ENCODE assay signal across 15 cellular contexts in genomic region chr13:77528834-77529500, GRCh38. TPM values are rescaled to one million over a fixed set of nuclear protein-coding genes. Genes with fewer than 3 reads are reported as not detected.
DNase-seq lines count a peak whose midpoint lies in the region; ATAC-seq lines count a peak whose summit lies in the region.
"Had no signal": no experiment of that assay in that cellular context is flagged by ENCODE, and none has a peak within 500 bp of the region (broad histone marks: within the 10 kb centered on the region; RNA-seq: fewer than 3 reads in every experiment).

No MANE protein-coding gene starts in this region.

- H3K27me3 ChIP-seq in SJCRH30, result no peaks in the 10 kb centered on the region

- H3K9me3 Mint-ChIP-seq in activated CD4-positive, alpha-beta T cell treated with anti-CD3 and anti-CD28 coated beads for 36 hours (ENCODE audit: low read depth), result no peaks in the 10 kb centered on the region
- H3K9me3 Mint-ChIP-seq in stimulated activated effector memory CD8-positive, alpha-beta T cell treated with anti-CD3 and anti-CD28 coated beads, Interleukin-12 subunit alpha, Interleukin-12 subunit beta, amount 100 ng/mL, for 72 hours, result no peaks in the 10 kb centered on the region

- H3K4me3 Mint-ChIP-seq in activated CD4-positive, alpha-beta T cell treated with anti-CD3 and anti-CD28 coated beads for 36 hours, result no peak overlapping the region
- H3K4me3 Mint-ChIP-seq in stimulated activated effector memory CD8-positive, alpha-beta T cell treated with anti-CD3 and anti-CD28 coated beads, Interleukin-12 subunit alpha, Interleukin-12 subunit beta, amount 100 ng/mL, for 72 hours, result no peak overlapping the region

- CTCF ChIA-PET in activated CD4-positive, alpha-beta T cell treated with anti-CD3 and anti-CD28 coated beads for 36 hours (lab: Charles Lee), result interaction anchor here (0.7 to 2.1 kb wide), 4 partner anchors 10 to 29 kb away, joined by 3 to 7 read pairs (median 4); no protein-coding TSS in a partner anchor

- no peaks in the 10 kb centered on the region for H3K36me3 Mint-ChIP-seq in activated CD4-positive, alpha-beta T cell treated with anti-CD3 and anti-CD28 coated beads for 36 hours (ENCODE audit: low read depth)
- no peaks in the 10 kb centered on the region for H3K36me3 Mint-ChIP-seq in stimulated activated effector memory CD8-positive, alpha-beta T cell treated with anti-CD3 and anti-CD28 coated beads, Interleukin-12 subunit alpha, Interleukin-12 subunit beta, amount 100 ng/mL, for 72 hours

- POLR2A ChIA-PET in activated CD4-positive, alpha-beta T cell treated with anti-CD3 and anti-CD28 coated beads for 36 hours (lab: Charles Lee), result no interaction called here

- H3K27me3 Mint-ChIP-seq in activated CD4-positive, alpha-beta T cell treated with anti-CD3 and anti-CD28 coated beads for 36 hours, result no peaks in the 10 kb centered on the region

- 0 out of 2 replicates have a peak, but pooled peaks cover under 1% of the 10 kb centered on the region for H3K4me1 ChIP-seq in SJCRH30

- H3K27ac Mint-ChIP-seq in activated CD4-positive, alpha-beta T cell treated with anti-CD3 and anti-CD28 coated beads for 36 hours, result no peak overlapping the region
- no peak overlapping the region for H3K27ac Mint-ChIP-seq in stimulated activated effector memory CD8-positive, alpha-beta T cell treated with anti-CD3 and anti-CD28 coated beads, Interleukin-12 subunit alpha, Interleukin-12 subunit beta, amount 100 ng/mL, for 72 hours

- intact Hi-C loops in activated CD4-positive, alpha-beta T cell treated with anti-CD3 and anti-CD28 coated beads for 36 hours (cut with DNase I, micrococcal nuclease), result no loop called here

- peaks cover 5% of the 10 kb centered on the region for H3K4me1 Mint-ChIP-seq in activated CD4-positive, alpha-beta T cell treated with anti-CD3 and anti-CD28 coated beads for 36 hours
- peaks cover 3% of the 10 kb centered on the region for H3K4me1 Mint-ChIP-seq in stimulated activated effector memory CD8-positive, alpha-beta T cell treated with anti-CD3 and anti-CD28 coated beads, Interleukin-12 subunit alpha, Interleukin-12 subunit beta, amount 100 ng/mL, for 72 hours

- no peak overlapping the region for H3K27ac ChIP-seq in SJCRH30

- no peak overlapping the region for H3K4me3 ChIP-seq in SJCRH30

- no peak for DNase-seq in activated CD4-positive, alpha-beta T cell treated with anti-CD3 and anti-CD28 coated beads for 36 hours
- no peak for DNase-seq in activated CD4-positive, alpha-beta T cell treated with anti-CD3 and anti-CD28 coated beads for 48 hours
- DNase-seq in stimulated activated effector memory CD8-positive, alpha-beta T cell treated with anti-CD3 and anti-CD28 coated beads, Interleukin-12 subunit alpha, Interleukin-12 subunit beta, amount 100 ng/mL, for 72 hours (ENCODE audit: low spot score in 2 of 2), result peak in 1 of 2 donors; percentile 50
- no peak for DNase-seq in stimulated activated CD4-positive, alpha-beta T cell treated with anti-CD3 and anti-CD28 coated beads, Interleukin-2, amount 100 ng/mL, for 24 hours
- no peak for DNase-seq in NCI-H2227 treated with DMSO at 0.1 percent for 48 hours (lab: John Stamatoyannopoulos, UW)
- DNase-seq in SJCRH30, result no peak
- DNase-seq: activated CD8-positive, alpha-beta memory T cell treated with anti-CD3 and anti-CD28 coated beads for 24 hours; DMS53; Karpas-422; NCI-H510A treated with DMSO at 0.1 percent for 48 hours had no signal

- no peaks in the 10 kb centered on the region for H3K9me3 ChIP-seq in SJCRH30 (replicated peaks)

- no peaks in the 10 kb centered on the region for H3K36me3 ChIP-seq in SJCRH30

- peak; percentile 51 for ATAC-seq in activated CD4-positive, alpha-beta T cell treated with anti-CD3 and anti-CD28 coated beads for 36 hours
- peak; percentile 75 for ATAC-seq in GM21576 (IDR thresholded peaks at IDR 0.05; ENCODE audit: unreplicated experiment)
- ATAC-seq in HG03108 (IDR thresholded peaks at IDR 0.05; ENCODE audit: unreplicated experiment), result peak; percentile 86
- ATAC-seq in stimulated activated effector memory CD8-positive, alpha-beta T cell treated with anti-CD3 and anti-CD28 coated beads, Interleukin-12 subunit alpha, Interleukin-12 subunit beta, amount 100 ng/mL, for 72 hours, result peak; percentile 93

RNA-seq across cellular contexts. Expression of gene SCEL, which starts 6.5 kb away (rescaled TPM):
- total RNA-seq in activated CD4-positive, alpha-beta T cell treated with anti-CD3 and anti-CD28 coated beads for 36 hours, result not detected
- total RNA-seq in SJCRH30 (2014; rRNA removed; shearing (Covaris generic)), result not detected in 2 replicates
- total RNA-seq: A172, H1, skeletal muscle tissue had no signal
